12 cellular contexts compared by ENCODE assay signal in genomic region chr13:50693755-50694154, GRCh38.
DNase-seq lines count a peak whose midpoint lies in the region; ATAC-seq and TF ChIP-seq lines count a peak whose summit lies in the region.
"Had no signal": no experiment of that assay in that cellular context is flagged by ENCODE, and none has a peak within 500 bp of the region (broad histone marks: within the 10 kb centered on the region; RNA-seq: fewer than 3 reads in every experiment).

No MANE protein-coding gene starts in this region.

- POLR2A ChIA-PET in IMR-90 (lab: Charles Lee; ENCODE audit: unreplicated experiment) = no interaction called here

- H3K4me3 ChIP-seq in IMR-90 (ENCODE audit: insufficient read depth, low read depth, low read length) (no peak overlapping the region), esophagus squamous epithelium (no peak overlapping the region), left lung (no peak overlapping the region), stomach (no peak overlapping the region)

- H3K36me3 ChIP-seq in IMR-90 (ENCODE audit: control insufficient read depth, insufficient read depth, low read length) (no peaks in the 10 kb centered on the region), esophagus squamous epithelium (no peaks in the 10 kb centered on the region), left lung (no peaks in the 10 kb centered on the region), stomach (no peaks in the 10 kb centered on the region)

- H3K4me1 ChIP-seq in IMR-90 (ENCODE audit: control insufficient read depth, insufficient read depth, low read length) = no peaks in the 10 kb centered on the region
- H3K4me1 ChIP-seq in esophagus squamous epithelium = peaks cover 0 to 16% (median 0%) of the 10 kb centered on the region in 3 donors
- peaks cover 4 to 6% of the 10 kb centered on the region in 2 donors for H3K4me1 ChIP-seq in left lung
- peaks cover 0 to 32% (median 6%) of the 10 kb centered on the region in 4 donors for H3K4me1 ChIP-seq in stomach

- H3K4me2 ChIP-seq in IMR-90 (ENCODE audit: low read depth, low read length) = peak overlapping the region; percentile 38

- H2AK9ac ChIP-seq in IMR-90 (replicated peaks; ENCODE audit: low read depth, low read length, poor library complexity) = no peak overlapping the region

- TF ChIP-seq RAD21 in IMR-90 (IDR thresholded peaks at IDR 0.05; ENCODE audit: low read length) = no peak

- no peak for TF ChIP-seq POLR2A in IMR-90 (IDR thresholded peaks at IDR 0.05; ENCODE audit: low read depth, low read length)
- no peak for TF ChIP-seq POLR2A in esophagus squamous epithelium (IDR thresholded peaks at IDR 0.05)
- no peak for TF ChIP-seq POLR2A in stomach (IDR thresholded peaks at IDR 0.05)

- H3K27me3 ChIP-seq in IMR-90 (ENCODE audit: control insufficient read depth, insufficient read depth, low read length) = peaks cover 21% of the 10 kb centered on the region
- no peaks in the 10 kb centered on the region for H3K27me3 ChIP-seq in esophagus squamous epithelium
- H3K27me3 ChIP-seq in left lung = no peaks in the 10 kb centered on the region
- H3K27me3 ChIP-seq in stomach = no peaks in the 10 kb centered on the region

- ATAC-seq in IMR-90 (ENCODE audit: low read depth) (peak; percentile 53), left lung (peak; percentile 83)

- H3K14ac ChIP-seq in IMR-90 (replicated peaks; ENCODE audit: low read depth, low read length) = no peak overlapping the region

- no peak overlapping the region for H4K8ac ChIP-seq in IMR-90 (ENCODE audit: low read depth in 2 of 2, low read length in 2 of 2)

- H2BK120ac ChIP-seq in IMR-90 (ENCODE audit: low read depth, low read length) = no peak overlapping the region

- H2BK20ac ChIP-seq in IMR-90 (ENCODE audit: low read depth, low read length) = no peak overlapping the region

- DNase-seq in IMR-90 = no peak
- DNase-seq in esophagus squamous epithelium (lab: John Stamatoyannopoulos, UW) = no peak
- DNase-seq in left lung = peak in 1 of 2 donors; percentile 47
- peak; percentile 33 for DNase-seq in stomach
- DNase-seq in NCI-H510A treated with DMSO at 0.1 percent for 48 hours (lab: John Stamatoyannopoulos, UW) = no peak
- DNase-seq in HUDEP-2 (lab: John Stamatoyannopoulos, UW; ENCODE audit: unreplicated experiment in 76 of 76) = no peak
- no peak for DNase-seq in GDM1 (lab: John Stamatoyannopoulos, UW)
- no peak for DNase-seq in stimulated activated CD4-positive, alpha-beta T cell treated with anti-CD3 and anti-CD28 coated beads, Interleukin-4, amount 100 ng/mL, for 1 hour
- DNase-seq: activated CD4-positive, alpha-beta T cell treated with anti-CD3 and anti-CD28 coated beads for 48 hours; activated gamma-delta T cell; CD4-positive, alpha-beta memory T cell; SHP77 treated with DMSO at 0.1 percent for 48 hours had no signal

- no peak overlapping the region for H3K23ac ChIP-seq in IMR-90 (ENCODE audit: low read depth, low read length)

- no peak for TF ChIP-seq EP300 in stomach (IDR thresholded peaks at IDR 0.05)

- no peaks in the 10 kb centered on the region for H3K79me1 ChIP-seq in IMR-90 (ENCODE audit: low read depth in 1 of 2, low read length in 2 of 2)

- in situ Hi-C loops in IMR-90 (cut with MboI; ENCODE audit: low sequenced_read_pairs) = no loop called here

- no peak overlapping the region for H3K9ac ChIP-seq in IMR-90 (ENCODE audit: low read depth, low read length)

- no peak overlapping the region for H2AK5ac ChIP-seq in IMR-90 (ENCODE audit: low read depth, low read length)

- no peak overlapping the region for H3K18ac ChIP-seq in IMR-90 (ENCODE audit: low read depth, low read length)

- CTCF ChIA-PET in IMR-90 (lab: Yijun Ruan, JAX) = interaction anchor here (0.6 to 0.7 kb wide), 2 partner anchors 82 to 97 kb away, joined by 3 to 4 read pairs; no protein-coding TSS in a partner anchor

- no peak overlapping the region for H2AFZ ChIP-seq in IMR-90 (replicated peaks; ENCODE audit: low read length, poor library complexity)

- dilution Hi-C loops in IMR-90 (cut with HindIII; ENCODE audit: low sequenced_read_pairs, unreplicated experiment) = no loop called here

- no peak overlapping the region for H3K56ac ChIP-seq in IMR-90 (ENCODE audit: extremely low read depth, insufficient read depth, low read length)

- H3K27ac ChIP-seq in IMR-90 (ENCODE audit: insufficient read depth, low read length) (no peak overlapping the region), esophagus squamous epithelium (peak overlapping the region in 3 of 4 donors; percentile 17 to 37 (median 26)), left lung (peak overlapping the region in 1 of 2 donors; percentile 46), stomach (peak overlapping the region in 1 of 5 donors; percentile 43)

- intact Hi-C loops in IMR-90 (cut with micrococcal nuclease) (no loop called here), esophagus squamous epithelium (cut with DNase I) (no loop called here), left lung (cut with DNase I) (no loop called here), stomach (cut with DNase I; ENCODE audit: low total_unique reads) (no loop called here)

- TF ChIP-seq CTCF in IMR-90 (conservative IDR thresholded peaks at IDR 0.05; ENCODE audit: low read depth, low read length) (no peak), esophagus squamous epithelium (IDR thresholded peaks at IDR 0.05) (no peak), left lung (IDR thresholded peaks at IDR 0.05) (no peak), stomach (IDR thresholded peaks at IDR 0.05) (no peak)

- H3K4ac ChIP-seq in IMR-90 (ENCODE audit: low read depth, low read length) = no peak overlapping the region

- no peaks in the 10 kb centered on the region for H3K9me1 ChIP-seq in IMR-90 (ENCODE audit: insufficient read depth, low read length)

- no peak overlapping the region for H2BK5ac ChIP-seq in IMR-90 (ENCODE audit: low read depth, low read length, poor library complexity, severe bottlenecking)

- H3K9me3 ChIP-seq in IMR-90 (ENCODE audit: control insufficient read depth, insufficient read depth, low read length) (no peaks in the 10 kb centered on the region), esophagus squamous epithelium (no peaks in the 10 kb centered on the region), left lung (no peaks in the 10 kb centered on the region), stomach (no peaks in the 10 kb centered on the region)

- no peaks in the 10 kb centered on the region for H4K20me1 ChIP-seq in IMR-90 (ENCODE audit: insufficient read depth, low read length)

- WGBS in IMR-90 (ENCODE audit: extremely low coverage in 2 of 2, insufficient read length in 1 of 2), 2 experiments = no CpG with 5 or more reads among the region's 2 CpGs
- WGBS in esophagus squamous epithelium, 2 donors = 70 to 92% methylated on average over 2 of the region's 2 CpGs
- WGBS in stomach, 5 donors = 10 to 27% (median 15%) methylated on average over 2 of the region's 2 CpGs

- H2BK15ac ChIP-seq in IMR-90 (ENCODE audit: low read depth, low read length) = no peak overlapping the region

- no TSS peak for BruUV-seq in IMR-90 (replicated peaks; lab: Mats Ljungman, UMichigan)

- no peak overlapping the region for H4K91ac ChIP-seq in IMR-90 (ENCODE audit: insufficient read depth, low read depth, low read length)

- H4K5ac ChIP-seq in IMR-90 (ENCODE audit: low read depth, low read length) = no peak overlapping the region

TF ChIP-seq in IMR-90, 13 proteins besides CTCF, POLR2A, EP300 and RAD21:
- TF ChIP-seq RCOR1 (IDR thresholded peaks at IDR 0.05; ENCODE audit: insufficient replicate concordance, low read length) (no peak), SMC3 (IDR thresholded peaks at IDR 0.05; ENCODE audit: low read depth, low read length) (no peak), MAFK (IDR thresholded peaks at IDR 0.05; ENCODE audit: low read depth, low read length) (no peak), CHD1 (IDR thresholded peaks at IDR 0.05; ENCODE audit: low read depth, low read length) (no peak), ELK1 (IDR thresholded peaks at IDR 0.05; ENCODE audit: borderline replicate concordance, low read depth, low read length) (no peak), BHLHE40 (IDR thresholded peaks at IDR 0.05; ENCODE audit: low read depth, low read length) (no peak), RFX5 (IDR thresholded peaks at IDR 0.05; ENCODE audit: low read depth, low read length) (no peak), NFE2L2 (IDR thresholded peaks at IDR 0.05; ENCODE audit: low read depth, low read length) (no peak), CEBPB (IDR thresholded peaks at IDR 0.05; ENCODE audit: low read depth, low read length) (no peak)
